In the genomic region with DNA sequence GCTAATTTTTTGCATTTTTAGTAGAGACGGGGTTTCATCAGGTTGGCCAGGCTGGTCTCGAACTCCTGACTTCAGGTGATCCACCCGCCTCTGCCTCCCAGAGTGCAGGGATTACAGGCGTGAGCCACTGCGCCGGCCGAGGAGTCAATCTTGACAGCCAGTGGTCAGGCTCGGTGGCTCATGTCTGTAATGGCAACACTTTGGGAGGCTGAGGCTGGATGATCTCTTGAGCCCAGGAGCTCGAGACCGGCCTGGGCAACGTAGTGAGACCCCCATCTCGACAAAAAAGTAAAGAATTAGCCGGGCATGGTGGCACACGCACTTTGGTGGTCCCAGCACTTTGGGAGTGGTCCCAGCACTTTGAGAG, we compare ENCODE assay signal across 8 cellular contexts. TPM values are rescaled to one million over a fixed set of nuclear protein-coding genes. Genes with fewer than 3 reads are reported as not detected.
DNase-seq lines count a peak whose midpoint lies in the region; ATAC-seq and TF ChIP-seq lines count a peak whose summit lies in the region.

No MANE protein-coding gene starts in this region.

- peaks cover 35% of the 10 kb centered on the region for H3K36me3 Mint-ChIP-seq in activated T-cell treated with anti-CD3 and anti-CD28 coated beads, Interleukin-2, amount 50 U/mL, for 24 hours (ENCODE audit: low read depth)

- ATAC-seq in right lobe of liver (no peak), HG02970 (IDR thresholded peaks at IDR 0.05; ENCODE audit: low FRiP score, unreplicated experiment) (no peak)

- H3K36me3 ChIP-seq in right lobe of liver, result no peaks in the 10 kb centered on the region
- H3K36me3 ChIP-seq in tibial artery, result no peaks in the 10 kb centered on the region

- H3K9me3 Mint-ChIP-seq in activated T-cell treated with anti-CD3 and anti-CD28 coated beads, Interleukin-2, amount 50 U/mL, for 24 hours, result no peaks in the 10 kb centered on the region

- H3K4me1 ChIP-seq in right lobe of liver (peaks cover 0 to 28% (median 8%) of the 10 kb centered on the region in 4 donors), tibial artery (peaks cover 0 to 41% (median 26%) of the 10 kb centered on the region in 4 donors)

- 43% methylated on average over 6 of the region's 14 CpGs for WGBS in right lobe of liver (ENCODE audit: insufficient coverage, low coverage, low lambda C conversion rate, missing lambda C conversion rate)

- H3K4me3 ChIP-seq in astrocyte of the spinal cord (ENCODE audit: low read depth, low read length), result peak overlapping the region; percentile 93
- H3K4me3 ChIP-seq in right lobe of liver, result peak overlapping the region; percentile 93 to 98 (median 97)
- peak overlapping the region; percentile 91 to 94 for H3K4me3 ChIP-seq in tibial artery

- H3K4me1 Mint-ChIP-seq in activated T-cell treated with anti-CD3 and anti-CD28 coated beads, Interleukin-2, amount 50 U/mL, for 24 hours (ENCODE audit: low read depth), result peaks cover 64% of the 10 kb centered on the region

- in situ Hi-C loops in astrocyte of the spinal cord (cut with HindIII; ENCODE audit: low sequenced_read_pairs), result no loop called here

- peak overlapping the region; percentile 100 for H3K27ac Mint-ChIP-seq in activated T-cell treated with anti-CD3 and anti-CD28 coated beads, Interleukin-2, amount 50 U/mL, for 24 hours

- no peaks in the 10 kb centered on the region for H3K27me3 Mint-ChIP-seq in activated T-cell treated with anti-CD3 and anti-CD28 coated beads, Interleukin-2, amount 50 U/mL, for 24 hours

- H3K27ac ChIP-seq in right lobe of liver (peak overlapping the region; percentile 69 to 88 (median 85)), tibial artery (peak overlapping the region; percentile 85 to 88)

- no peak for TF ChIP-seq POLR2A in right lobe of liver (IDR thresholded peaks at IDR 0.05)

- H3K27me3 ChIP-seq in right lobe of liver, result no peaks in the 10 kb centered on the region
- H3K27me3 ChIP-seq in tibial artery, result no peaks in the 10 kb centered on the region

- intact Hi-C loops in right lobe of liver (cut with DNase I), result no loop called here
- intact Hi-C loops in tibial artery (cut with DNase I; ENCODE audit: low total_unique reads), result no loop called here

- H3K9me3 ChIP-seq in right lobe of liver (no peaks in the 10 kb centered on the region), tibial artery (no peaks in the 10 kb centered on the region)

- no peak for TF ChIP-seq CTCF in astrocyte of the spinal cord (IDR thresholded peaks at IDR 0.05; ENCODE audit: low read depth, low read length)
- no peak for TF ChIP-seq CTCF in right lobe of liver (IDR thresholded peaks at IDR 0.05)
- no peak for TF ChIP-seq CTCF in tibial artery (IDR thresholded peaks at IDR 0.05)

- DNase-seq in activated T-cell treated with anti-CD3 and anti-CD28 coated beads, Interleukin-2, amount 50 U/mL, for 24 hours, result no peak
- no peak for DNase-seq in activated T-cell treated with anti-CD3 and anti-CD28 coated beads for 4 hours
- DNase-seq in astrocyte of the spinal cord (ENCODE audit: low read depth, low spot score), result no peak
- DNase-seq in right lobe of liver, result no peak
- DNase-seq in tibial artery, result no peak
- DNase-seq in activated CD8-positive, alpha-beta memory T cell treated with anti-CD3 and anti-CD28 coated beads for 24 hours, result no peak
- DNase-seq in NCI-H2196 (lab: John Stamatoyannopoulos, UW; ENCODE audit: unreplicated experiment), result no peak

- H3K4me3 Mint-ChIP-seq in activated T-cell treated with anti-CD3 and anti-CD28 coated beads, Interleukin-2, amount 50 U/mL, for 24 hours, result peak overlapping the region; percentile 98

RNA-seq across cellular contexts. Expression of a gene that starts 0.6 kb away (rescaled TPM):
- total RNA-seq in right lobe of liver, result 10 to 100 TPM in 5 of 6 experiments, 1 to 10 TPM in 1; 8.8 to 17.5 (median 13.4) TPM

RNA-seq across cellular contexts. Expression of a gene that starts 18.0 kb away (rescaled TPM):
- 10 to 100 TPM in 4 of 6 experiments, 1 to 10 TPM in 2; 1.2 to 87.3 (median 24.1) TPM for total RNA-seq in right lobe of liver
